In the genomic region with DNA sequence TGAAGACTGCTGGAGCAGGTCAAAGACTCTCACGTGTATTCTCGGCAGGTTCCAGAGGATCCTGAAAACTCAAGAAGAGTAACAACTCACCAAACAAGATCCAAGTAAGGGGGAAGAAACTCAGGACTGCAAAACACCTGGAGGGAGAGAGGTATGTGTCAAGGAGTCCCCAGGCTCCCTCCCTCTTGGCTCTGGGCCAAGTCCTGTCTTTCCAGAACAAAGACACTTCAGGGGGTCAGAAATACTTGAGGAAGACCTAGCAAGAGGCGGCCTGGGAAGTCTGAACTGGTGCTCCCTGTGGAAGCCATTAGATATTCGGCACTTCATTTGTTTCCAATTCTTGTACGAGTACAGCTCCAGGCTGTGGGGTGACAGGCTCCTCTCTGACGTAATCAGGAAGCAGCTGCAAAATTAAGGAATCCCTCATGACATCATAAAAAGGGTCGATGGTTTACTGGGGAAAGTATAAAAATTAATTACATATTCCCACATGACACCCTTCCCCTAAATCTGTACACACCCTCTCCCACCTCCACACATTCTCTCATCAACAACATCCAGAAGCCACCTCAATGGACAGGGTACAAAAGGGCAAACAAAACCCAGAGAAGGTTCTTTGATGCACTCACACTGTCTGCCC, we compare ENCODE assay signal across 15 cellular contexts.
DNase-seq lines count a peak whose midpoint lies in the region; ATAC-seq, FAIRE-seq and TF ChIP-seq lines count a peak whose summit lies in the region.
"Had no signal": no experiment of that assay in that cellular context is flagged by ENCODE, and none has a peak within 500 bp of the region (broad histone marks: within the 10 kb centered on the region; RNA-seq: fewer than 3 reads in every experiment).

No MANE protein-coding gene starts in this region.

- H3T11ph ChIP-seq in H9 (ENCODE audit: low read length) = no peak overlapping the region

- no peak overlapping the region for H3K23ac ChIP-seq in H9 (ENCODE audit: insufficient read length, low read depth, low read length)

- H3K4me3 ChIP-seq in GM12878 = no peak overlapping the region
- H3K4me3 ChIP-seq in MM.1S (ENCODE audit: low read length) = no peak overlapping the region
- H3K4me3 ChIP-seq: heart right ventricle, left ventricle myocardium inferior, thoracic aorta had no signal

- H3K18ac ChIP-seq in H9 (ENCODE audit: insufficient read length, low read depth, low read length) = no peak overlapping the region

- peaks cover 9% of the 10 kb centered on the region for H3K4me1 ChIP-seq in H9 (ENCODE audit: insufficient read depth, low read length)
- H3K4me1 ChIP-seq in GM12878 (ENCODE audit: control insufficient read depth, insufficient read depth, low read length) = peaks cover 35% of the 10 kb centered on the region
- 0 out of 2 replicates have a peak, but pooled peaks cover 6% of the 10 kb centered on the region for H3K4me1 ChIP-seq in MM.1S (ENCODE audit: low read length)

- SMC1A ChIA-PET in GM12878 (lab: Charles Lee; ENCODE audit: uncharacterized antibody, unreplicated experiment) = interaction anchor here (0.8 to 2.1 kb wide), 17 partner anchors 8 to 1364 kb away, joined by 3 to 18 read pairs (median 4); no protein-coding TSS in a partner anchor

- no peaks in the 10 kb centered on the region for H3K9me2 ChIP-seq in MM.1S (replicated peaks; ENCODE audit: insufficient read depth, low read length)

- H4K20me1 ChIP-seq in H9 (ENCODE audit: control insufficient read depth, insufficient read depth, insufficient read length) = no peaks in the 10 kb centered on the region
- H4K20me1 ChIP-seq in GM12878 (ENCODE audit: control insufficient read depth, insufficient read depth) = no peaks in the 10 kb centered on the region
- H4K20me1 ChIP-seq in MM.1S (ENCODE audit: insufficient read depth, low read length) = no peaks in the 10 kb centered on the region

- no peak overlapping the region for H3K56ac ChIP-seq in H9 (ENCODE audit: insufficient read length, low read depth, low read length)

- RAD21 ChIA-PET in GM12878 (lab: Charles Lee; ENCODE audit: unreplicated experiment) = interaction anchor here (1.4 to 1.5 kb wide), 3 partner anchors 20 to 36 kb away, joined by 4 to 9 read pairs (median 5); no protein-coding TSS in a partner anchor

- H3K4me2 ChIP-seq in H9 (ENCODE audit: insufficient read depth, insufficient read length, low read length) = no peak overlapping the region
- H3K4me2 ChIP-seq in GM12878 (ENCODE audit: control insufficient read depth, insufficient read depth) = 0 out of 2 replicates have a peak overlapping the region, but pooled peaks have one; percentile 22
- H3K4me2 ChIP-seq in MM.1S (ENCODE audit: low read depth, low read length) = no peak overlapping the region

- H3K4me1 Mint-ChIP-seq in H9 = peaks cover 30 to 36% of the 10 kb centered on the region in 2 experiments

- TF ChIP-seq EP300 in GM12878 (IDR thresholded peaks at IDR 0.05; ENCODE audit: borderline replicate concordance in 1 of 2, control insufficient read depth in 1 of 2, low read depth in 2 of 2, low read length in 2 of 2) = no peak

- CTCF ChIA-PET in GM12878 (lab: Yijun Ruan, JAX) = interaction anchor here (1.0 to 2.0 kb wide), 11 partner anchors 11 to 140 kb away, joined by 3 to 18 read pairs (median 6); partner anchors contain the start of gene HIC1

- no peak overlapping the region for H4K5ac ChIP-seq in H9 (ENCODE audit: insufficient read length, low read depth, low read length)

- WGBS in H9 (ENCODE audit: extremely low coverage, insufficient read length, low lambda C conversion rate) = no CpG with 5 or more reads among the region's 7 CpGs
- WGBS in GM12878 (ENCODE audit: insufficient coverage, insufficient replicate concordance, low lambda C conversion rate, missing lambda C conversion rate) = 91% methylated on average over 7 of the region's 7 CpGs

- no peak overlapping the region for H4K8ac ChIP-seq in H9 (replicated peaks; ENCODE audit: insufficient read length, low read depth, low read length)

- no peak overlapping the region for H3K27ac ChIP-seq in H9 (ENCODE audit: insufficient read length, low read depth, low read length)
- peak overlapping the region; percentile 70; the same call in 1 of the 2 replicates for H3K27ac ChIP-seq in GM12878 (ENCODE audit: control insufficient read depth, insufficient read depth)
- H3K27ac ChIP-seq in MM.1S (ENCODE audit: low read length) = no peak overlapping the region
- H3K27ac ChIP-seq: left ventricle myocardium inferior, thoracic aorta had no signal

- POLR2A ChIA-PET in GM12878 (lab: Charles Lee) = interaction anchor here (0.7 to 1.8 kb wide), 5 partner anchors 15 to 36 kb away, joined by 5 to 7 read pairs (median 6); no protein-coding TSS in a partner anchor

- H3K79me2 ChIP-seq in H9 (ENCODE audit: insufficient read depth, low read length) (no peaks in the 10 kb centered on the region), GM12878 (ENCODE audit: control insufficient read depth, insufficient read depth, low read length) (peaks cover 6% of the 10 kb centered on the region), MM.1S (ENCODE audit: low read length) (no peaks in the 10 kb centered on the region)

- no peaks in the 10 kb centered on the region for H3K27me3 Mint-ChIP-seq in H9 (ENCODE audit: low read depth)
- H3K27me3 Mint-ChIP-seq: naive B cell had no signal

- no peak overlapping the region for H4K91ac ChIP-seq in H9 (ENCODE audit: insufficient read length, low read depth, low read length)

- TF ChIP-seq RAD21 in GM12878 (IDR thresholded peaks at IDR 0.05; ENCODE audit: insufficient read depth, low read depth, low read length) = no peak

- no peak overlapping the region for H2BK120ac ChIP-seq in H9 (ENCODE audit: low read depth, low read length, poor library complexity, severe bottlenecking)

- H3K4me3 Mint-ChIP-seq in H9 = no peak overlapping the region; a peak in 1 of 5 replicates

- FAIRE-seq in GM12878 (lab: Jason Lieb, UNC) = no peak

- H3K4ac ChIP-seq in H9 (ENCODE audit: low read depth, low read length) = no peak overlapping the region

- H3K23me2 ChIP-seq in H9 (ENCODE audit: insufficient read length, low read depth, low read length, poor library complexity, severe bottlenecking) = no peaks in the 10 kb centered on the region

- no peak overlapping the region for H2BK5ac ChIP-seq in H9 (ENCODE audit: insufficient read length, low read length)

- intact Hi-C loops in GM12878 (cut with micrococcal nuclease; ENCODE audit: unreplicated experiment) = loop anchor here (5.0 kb wide), 1 partner anchor 47 kb away; no protein-coding TSS in a partner anchor

- H2AK5ac ChIP-seq in H9 (ENCODE audit: insufficient read length, low read length) = no peak overlapping the region

- H2BK15ac ChIP-seq in H9 (ENCODE audit: low read depth, low read length) = no peak overlapping the region

- peak overlapping the region; percentile 29 to 93 (median 61) for H3K27ac Mint-ChIP-seq in H9

- no peak overlapping the region for H2AFZ ChIP-seq in H9 (ENCODE audit: low read length)
- no peak overlapping the region for H2AFZ ChIP-seq in GM12878 (ENCODE audit: control insufficient read depth, low read depth, low read length)
- no peak overlapping the region for H2AFZ ChIP-seq in MM.1S (ENCODE audit: low read length)

- no peak for TF ChIP-seq POLR2A in GM12878 (IDR thresholded peaks at IDR 0.05; ENCODE audit: low read depth, low read length)

- H2BK12ac ChIP-seq in H9 (ENCODE audit: insufficient read length, low read depth, low read length) = no peak overlapping the region

- H3K9me3 ChIP-seq in H9 (ENCODE audit: control insufficient read depth, low read depth, low read length) (no peaks in the 10 kb centered on the region), GM12878 (replicated peaks; ENCODE audit: control insufficient read depth, insufficient read depth, low read length) (no peaks in the 10 kb centered on the region; the same call in 2 of the 3 replicates), MM.1S (replicated peaks; ENCODE audit: insufficient read depth, low read length) (no peaks in the 10 kb centered on the region)
- H3K9me3 ChIP-seq: heart right ventricle, left ventricle myocardium inferior, thoracic aorta had no signal

- TF ChIP-seq CTCF in H9 (conservative IDR thresholded peaks at IDR 0.05) (no peak), GM12878 (IDR thresholded peaks at IDR 0.05 in 2 of 3, conservative IDR thresholded peaks at IDR 0.05 in 1 of 3; ENCODE audit: control insufficient read depth in 2 of 3, extremely low read depth in 1 of 3, insufficient read depth in 1 of 3, low read depth in 3 of 3, low read length in 3 of 3) (no peak), MM.1S (IDR thresholded peaks at IDR 0.05; ENCODE audit: low read length) (no peak)

- no peak overlapping the region for H2BK20ac ChIP-seq in H9 (ENCODE audit: low read depth, low read length, poor library complexity, severe bottlenecking)

- no peaks in the 10 kb centered on the region for H3F3A ChIP-seq in MM.1S (ENCODE audit: insufficient read depth, low read length)

- in situ Hi-C loops in GM12878 (cut with MboI) = no loop called here

- H3K14ac ChIP-seq in H9 (ENCODE audit: insufficient read depth, low read length) = no peak overlapping the region

- no peaks in the 10 kb centered on the region for H3K79me1 ChIP-seq in H9 (ENCODE audit: insufficient read depth, low read depth, low read length, poor library complexity, severe bottlenecking)

- peaks cover 0 to 5% (median 4%) of the 10 kb centered on the region in 3 experiments; a peak in 5 of 7 replicates for H3K36me3 Mint-ChIP-seq in H9 (ENCODE audit: insufficient read depth in 1 of 3, low read depth in 3 of 3)

- DNase-seq in DMS79 (lab: John Stamatoyannopoulos, UW) (peak; percentile 81), H9 (peak; percentile 95), GM12878 (ENCODE audit: low read depth, low spot score) (no peak), islet precursor cell (peak; percentile 78), MM.1S (no peak)
- DNase-seq in stimulated activated CD4-positive, alpha-beta T cell treated with anti-CD3 and anti-CD28 coated beads, Interleukin-4, amount 100 ng/mL, for 1 hour = no peak
- DNase-seq: C1 segment of cervical spinal cord, EL, heart right ventricle, left ventricle myocardium inferior, naive B cell, NCI-H1048 had no signal

- no TSS peak for BruUV-seq in GM12878 (replicated peaks; lab: Mats Ljungman, UMichigan)

- H3K36me3 ChIP-seq in GM12878 (ENCODE audit: control insufficient read depth in 2 of 2, insufficient read depth in 2 of 2, low read length in 1 of 2) (peaks cover 7 to 14% of the 10 kb centered on the region in 2 experiments), MM.1S (replicated peaks; ENCODE audit: insufficient read depth, low read length) (no peaks in the 10 kb centered on the region)
- H3K36me3 ChIP-seq: left ventricle myocardium inferior, thoracic aorta had no signal

- no peaks in the 10 kb centered on the region for H3K9me3 Mint-ChIP-seq in H9
- H3K9me3 Mint-ChIP-seq: naive B cell had no signal

- H3K27me3 ChIP-seq in H9 (ENCODE audit: insufficient read depth, low read length) = no peaks in the 10 kb centered on the region
- no peaks in the 10 kb centered on the region for H3K27me3 ChIP-seq in GM12878 (replicated peaks in 1 of 2; ENCODE audit: control insufficient read depth in 2 of 2, insufficient read depth in 2 of 2, low read length in 1 of 2)
- H3K27me3 ChIP-seq in MM.1S (replicated peaks; ENCODE audit: insufficient read depth, low read length) = no peaks in the 10 kb centered on the region
- H3K27me3 ChIP-seq: heart right ventricle had no signal

- no peak overlapping the region for H3K9ac ChIP-seq in H9 (ENCODE audit: extremely low read depth, insufficient read length, low read length)
- H3K9ac ChIP-seq in GM12878 (ENCODE audit: control insufficient read depth, insufficient read depth, low read length) = peak overlapping the region; percentile 40; the same call in 1 of the 2 replicates
- H3K9ac ChIP-seq in MM.1S (ENCODE audit: low read length) = no peak overlapping the region

- ATAC-seq in GM12878 (no peak), HG03342 (IDR thresholded peaks at IDR 0.05; ENCODE audit: unreplicated experiment) (no peak)
- ATAC-seq: Panc1 had no signal

Comparison
In these comparisons a context has a peak if more than half of its experiments do, and no peak if none do; other contexts are left out.
1. DNase-seq: peak in DMS79 (single experiment), H9 (single experiment) and islet precursor cell (single experiment); none in GM12878 (single experiment), stimulated activated CD4-positive, alpha-beta T cell treated with anti-CD3 and anti-CD28 coated beads, Interleukin-4, amount 100 ng/mL, for 1 hour (single experiment) and MM.1S (single experiment).